Comparison of ENCODE assay signal across 8 cellular contexts in the genomic region with DNA sequence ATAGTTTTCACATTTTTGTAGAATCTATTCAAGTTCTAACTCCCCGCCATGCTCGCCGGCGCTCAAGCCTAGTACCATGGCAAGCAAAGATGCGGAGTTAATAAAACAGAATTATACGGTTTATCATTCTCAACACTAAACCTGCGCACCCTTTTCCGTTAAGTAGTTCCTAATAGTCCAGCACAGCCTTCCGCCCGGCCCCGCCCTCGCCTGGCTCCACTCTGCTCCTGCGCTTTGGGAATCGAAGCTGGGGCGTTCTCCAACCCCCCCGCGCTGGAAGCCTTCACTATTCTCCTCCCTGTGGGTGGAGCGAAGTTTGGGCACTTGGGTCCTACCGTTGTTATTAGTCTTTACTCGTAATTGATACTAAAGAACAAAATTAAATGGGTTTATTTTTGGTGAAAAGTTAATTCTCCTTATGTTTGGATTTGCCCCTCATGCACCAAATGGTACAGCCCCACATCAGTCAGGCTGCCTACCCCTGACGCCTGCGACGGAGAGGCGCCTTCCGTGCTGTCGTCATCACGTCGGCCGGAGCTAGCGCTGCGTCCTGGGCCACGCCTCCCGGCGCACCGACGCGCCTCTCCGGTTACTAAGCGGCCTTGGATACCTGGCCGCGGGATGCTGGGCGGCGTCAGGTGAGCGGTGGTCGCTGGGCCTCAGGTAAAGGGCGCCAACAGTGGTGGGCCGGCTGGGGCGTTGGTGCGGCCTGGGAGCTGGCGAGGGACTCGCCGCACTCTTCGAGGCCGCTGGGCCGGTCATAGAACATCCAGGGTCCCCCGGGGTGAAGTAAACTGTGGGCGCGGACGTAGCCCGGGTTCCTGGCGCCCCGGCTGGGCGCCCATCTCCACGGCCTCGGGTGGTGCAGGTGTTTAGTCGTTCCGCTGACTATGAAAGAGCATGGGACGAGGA. TPM values are rescaled to one million over a fixed set of nuclear protein-coding genes. Genes with fewer than 3 reads are reported as not detected.
DNase-seq lines count a peak whose midpoint lies in the region; ATAC-seq and TF ChIP-seq lines count a peak whose summit lies in the region.

A gene with protein sequence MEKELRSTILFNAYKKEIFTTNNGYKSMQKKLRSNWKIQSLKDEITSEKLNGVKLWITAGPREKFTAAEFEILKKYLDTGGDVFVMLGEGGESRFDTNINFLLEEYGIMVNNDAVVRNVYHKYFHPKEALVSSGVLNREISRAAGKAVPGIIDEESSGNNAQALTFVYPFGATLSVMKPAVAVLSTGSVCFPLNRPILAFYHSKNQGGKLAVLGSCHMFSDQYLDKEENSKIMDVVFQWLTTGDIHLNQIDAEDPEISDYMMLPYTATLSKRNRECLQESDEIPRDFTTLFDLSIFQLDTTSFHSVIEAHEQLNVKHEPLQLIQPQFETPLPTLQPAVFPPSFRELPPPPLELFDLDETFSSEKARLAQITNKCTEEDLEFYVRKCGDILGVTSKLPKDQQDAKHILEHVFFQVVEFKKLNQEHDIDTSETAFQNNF (plus strand): TSS at position 546 of the 912 bp plus-strand sequence. CDS start 3,762 bp downstream, outside the sequence.

- peaks cover 13% of the 10 kb centered on the region; the same call in 1 of the 2 replicates for H3K4me1 ChIP-seq in Panc1 (ENCODE audit: control insufficient read depth, insufficient read depth, low read length)
- H3K4me1 ChIP-seq in muscle layer of duodenum (ENCODE audit: control insufficient read depth in 1 of 2, insufficient read depth in 2 of 2, low read length in 2 of 2), result peaks cover 8 to 16% of the 10 kb centered on the region in 2 donors

- POLR2A ChIA-PET in Panc1 (lab: Charles Lee), result no interaction called here

- H3K4me3 ChIP-seq in Panc1 (ENCODE audit: low read depth in 2 of 2, low read length in 2 of 2) (peak within 1 kb of the TSS; percentile 84 to 93), muscle layer of duodenum (ENCODE audit: low read depth in 1 of 2, low read length in 2 of 2) (peak within 1 kb of the TSS; percentile 83 to 96)

- H3K27ac ChIP-seq in Panc1 (ENCODE audit: low read length), result peak within 1 kb of the TSS; percentile 92
- peak within 1 kb of the TSS; percentile 93 for H3K27ac ChIP-seq in muscle layer of duodenum (ENCODE audit: low read length)

- CTCF ChIA-PET in Panc1 (lab: Charles Lee), result interaction anchor here (0.6 to 1.2 kb wide), 2 partner anchors 54 to 101 kb away, joined by 3 to 4 read pairs; no protein-coding TSS in a partner anchor

- DNase-seq in DMS153 treated with DMSO at 0.1 percent for 48 hours (lab: John Stamatoyannopoulos, UW; ENCODE audit: unreplicated experiment) (peak; percentile 99), KG1 (lab: John Stamatoyannopoulos, UW) (peak; percentile 98), Panc1 (ENCODE audit: low read depth, low spot score) (peak; percentile 93)
- peak; percentile 88 to 91 for DNase-seq in activated T-cell treated with anti-CD3 and anti-CD28 coated beads, Interleukin-2, amount 50 U/mL, for 48 hours
- peak; percentile 78 to 89 for DNase-seq in stimulated activated CD8-positive, alpha-beta memory T cell treated with anti-CD3 and anti-CD28 coated beads, Interleukin-7, amount 100 ng/mL, for 4 hours (ENCODE audit: low read depth in 2 of 2)

- in situ Hi-C loops in Panc1 (cut with HindIII; ENCODE audit: low pct_unique_long_range_greater_than_20kb, low sequenced_read_pairs), result no loop called here

- intact Hi-C loops in Panc1 (cut with micrococcal nuclease; ENCODE audit: unreplicated experiment), result no loop called here

- peaks cover 4% of the 10 kb centered on the region; the same call in 1 of the 2 replicates for H3K36me3 ChIP-seq in Panc1 (ENCODE audit: control insufficient read depth, insufficient read depth, low read length)
- peaks cover 0 to 12% of the 10 kb centered on the region in 2 donors for H3K36me3 ChIP-seq in muscle layer of duodenum (ENCODE audit: control insufficient read depth in 1 of 2, insufficient read depth in 2 of 2, low read length in 2 of 2)

- peak; percentile 98 for ATAC-seq in GM21717 (IDR thresholded peaks at IDR 0.05; ENCODE audit: unreplicated experiment)
- ATAC-seq in Panc1, result peak; percentile 100
- ATAC-seq in esophagus mucosa, result peak; percentile 99

- H3K27me3 ChIP-seq in Panc1 (ENCODE audit: control insufficient read depth, insufficient read depth, low read length), result no peaks in the 10 kb centered on the region
- no peaks in the 10 kb centered on the region for H3K27me3 ChIP-seq in muscle layer of duodenum (ENCODE audit: low read depth, low read length)

- TF ChIP-seq CTCF in Panc1 (IDR thresholded peaks at IDR 0.05), result no peak

- no peaks in the 10 kb centered on the region for H3K9me3 ChIP-seq in Panc1 (ENCODE audit: control insufficient read depth, insufficient read depth, low read depth, low read length)
- no peaks in the 10 kb centered on the region for H3K9me3 ChIP-seq in muscle layer of duodenum (ENCODE audit: control insufficient read depth in 1 of 2, low read length in 2 of 2)

- no TSS peak for BruUV-seq in Panc1 (replicated peaks; lab: Mats Ljungman, UMichigan)

RNA-seq across cellular contexts. Expression of the gene that starts here (rescaled TPM):
- 29.2 TPM for total RNA-seq in Panc1 (2021; ENCODE audit: unreplicated experiment)
- 21.6 TPM for polyA plus RNA-seq in Panc1 (2012; ENCODE audit: insufficient read length)
- 15.3 TPM for total RNA-seq in esophagus mucosa

Comparison
In these comparisons a context has a peak if more than half of its experiments do, and no peak if none do; other contexts are left out.
1. Peak in every context shown above with its lines: DNase-seq, ATAC-seq, H3K4me3 ChIP-seq and H3K27ac ChIP-seq.